Comparison of ENCODE assay signal across 8 cellular contexts in the genomic region with DNA sequence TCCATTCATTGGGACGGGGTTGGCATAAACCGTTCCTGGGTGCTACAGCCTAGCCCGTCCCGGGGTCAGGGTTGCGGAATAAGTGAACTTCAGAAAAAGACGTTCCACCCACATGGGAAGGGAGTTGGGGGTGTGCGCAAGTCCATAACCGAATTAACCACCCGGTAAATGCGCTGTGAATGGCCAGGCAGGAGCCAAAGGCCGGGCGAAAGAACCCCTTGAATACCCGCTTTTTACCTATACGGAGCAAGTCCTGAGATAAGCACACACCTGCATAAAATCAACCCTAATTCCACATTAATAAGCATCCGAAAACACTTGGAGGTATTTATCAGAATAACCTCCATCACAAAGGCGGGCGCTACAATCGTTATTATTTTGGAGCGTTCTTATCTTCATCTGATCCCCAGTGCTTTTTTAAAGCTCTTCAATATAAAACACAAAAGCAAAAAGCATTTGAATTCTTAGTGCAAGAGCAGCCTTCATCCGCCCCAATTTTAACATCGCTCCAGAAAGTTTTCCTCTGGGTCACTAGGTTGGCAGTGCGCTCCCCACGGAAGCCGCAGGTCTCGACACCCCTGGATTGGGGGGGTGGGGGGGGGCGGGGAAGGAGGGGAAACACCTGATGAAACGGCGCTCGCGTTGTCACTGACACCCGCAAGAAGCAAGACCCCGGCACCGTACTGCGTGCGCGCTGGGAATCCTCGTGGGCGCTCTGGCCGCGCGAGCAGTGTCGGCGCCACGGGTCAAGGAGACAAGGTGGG. TPM values are rescaled to one million over a fixed set of nuclear protein-coding genes. Genes with fewer than 3 reads are reported as not detected.
DNase-seq lines count a peak whose midpoint lies in the region; ATAC-seq and TF ChIP-seq lines count a peak whose summit lies in the region.

No MANE protein-coding gene starts in this region.

- H3K27me3 ChIP-seq in suprapubic skin: peaks cover 81% of the 10 kb centered on the region

- no peak for TF ChIP-seq POLR2A in suprapubic skin (IDR thresholded peaks at IDR 0.05)

- no peaks in the 10 kb centered on the region for H3K9me3 Mint-ChIP-seq in activated CD4-positive, alpha-beta T cell treated with anti-CD3 and anti-CD28 coated beads, Interleukin-2, amount 10 ng/mL, durations not matched to agents 7 days and 5 days
- peaks cover 0 to 9% (median 5%) of the 10 kb centered on the region in 6 donors for H3K9me3 Mint-ChIP-seq in immature natural killer cell

- DNase-seq in activated CD4-positive, alpha-beta T cell treated with anti-CD3 and anti-CD28 coated beads, Interleukin-2, amount 10 ng/mL, durations not matched to agents 7 days and 5 days: no peak
- no peak for DNase-seq in activated CD4-positive, alpha-beta T cell treated with anti-CD3 and anti-CD28 coated beads, Interleukin-2, amount 50 U/mL, for 48 hours
- DNase-seq in immature natural killer cell: no peak
- no peak for DNase-seq in suprapubic skin (ENCODE audit: low spot score in 2 of 2)
- DNase-seq in stimulated activated CD4-positive, alpha-beta T cell treated with anti-CD3 and anti-CD28 coated beads, Interleukin-12 subunit alpha, Interleukin-12 subunit beta, amount 100 ng/mL, for 4 hours: no peak
- DNase-seq in GM03348 (ENCODE audit: low spot score): no peak

- H3K27ac ChIP-seq in suprapubic skin: no peak overlapping the region

- peak overlapping the region; percentile 54 for H3K4me3 Mint-ChIP-seq in activated CD4-positive, alpha-beta T cell treated with anti-CD3 and anti-CD28 coated beads, Interleukin-2, amount 10 ng/mL, durations not matched to agents 7 days and 5 days
- peak overlapping the region; percentile 46 to 83 (median 62) for H3K4me3 Mint-ChIP-seq in immature natural killer cell

- no peak overlapping the region for H3K27ac Mint-ChIP-seq in activated CD4-positive, alpha-beta T cell treated with anti-CD3 and anti-CD28 coated beads, Interleukin-2, amount 10 ng/mL, durations not matched to agents 7 days and 5 days
- H3K27ac Mint-ChIP-seq in immature natural killer cell: peak overlapping the region in 1 of 6 donors; percentile 13

- H3K4me1 Mint-ChIP-seq in activated CD4-positive, alpha-beta T cell treated with anti-CD3 and anti-CD28 coated beads, Interleukin-2, amount 10 ng/mL, durations not matched to agents 7 days and 5 days: peaks cover 22% of the 10 kb centered on the region
- H3K4me1 Mint-ChIP-seq in immature natural killer cell: peaks cover 18 to 32% of the 10 kb centered on the region in 2 donors

- no peaks in the 10 kb centered on the region for H3K9me3 ChIP-seq in suprapubic skin

- peaks cover 56% of the 10 kb centered on the region for H3K4me1 ChIP-seq in suprapubic skin

- H3K36me3 Mint-ChIP-seq in activated CD4-positive, alpha-beta T cell treated with anti-CD3 and anti-CD28 coated beads, Interleukin-2, amount 10 ng/mL, durations not matched to agents 7 days and 5 days (ENCODE audit: low read depth): peaks cover 5% of the 10 kb centered on the region
- no peaks in the 10 kb centered on the region for H3K36me3 Mint-ChIP-seq in immature natural killer cell

- TF ChIP-seq EP300 in suprapubic skin (IDR thresholded peaks at IDR 0.05): no peak

- POLR2A ChIA-PET in activated CD4-positive, alpha-beta T cell treated with anti-CD3 and anti-CD28 coated beads, Interleukin-2, amount 10 ng/mL, durations not matched to agents 7 days and 5 days (lab: Charles Lee): no interaction called here

- no peak for ATAC-seq in HG03025 (IDR thresholded peaks at IDR 0.05; ENCODE audit: low FRiP score, unreplicated experiment)

- CTCF ChIA-PET in activated CD4-positive, alpha-beta T cell treated with anti-CD3 and anti-CD28 coated beads, Interleukin-2, amount 10 ng/mL, durations not matched to agents 7 days and 5 days (lab: Charles Lee): no interaction called here

- H3K27me3 Mint-ChIP-seq in activated CD4-positive, alpha-beta T cell treated with anti-CD3 and anti-CD28 coated beads, Interleukin-2, amount 10 ng/mL, durations not matched to agents 7 days and 5 days: peaks cover 67% of the 10 kb centered on the region
- peaks cover 31 to 48% (median 43%) of the 10 kb centered on the region in 3 donors for H3K27me3 Mint-ChIP-seq in immature natural killer cell (ENCODE audit: low read depth in 3 of 3)

- H3K36me3 ChIP-seq in suprapubic skin: no peaks in the 10 kb centered on the region

- TF ChIP-seq CTCF in WI38 (IDR thresholded peaks at IDR 0.05; ENCODE audit: low read depth, low read length): no peak
- TF ChIP-seq CTCF in suprapubic skin (IDR thresholded peaks at IDR 0.05): no peak

- 7% methylated on average over 44 of the region's 44 CpGs for WGBS in suprapubic skin

- H3K4me3 ChIP-seq in WI38 (ENCODE audit: low read depth, low read length): peak overlapping the region; percentile 84
- H3K4me3 ChIP-seq in suprapubic skin: peak overlapping the region; percentile 77

RNA-seq across cellular contexts. Expression of a gene that starts 1.2 kb away (rescaled TPM):
- total RNA-seq in activated CD4-positive, alpha-beta T cell treated with anti-CD3 and anti-CD28 coated beads, Interleukin-2, amount 10 ng/mL, durations not matched to agents 7 days and 5 days: under 1 TPM; 0.02 to 0.07 TPM
- under 1 TPM in 1 of 3 donors, not detected in 2; 0.07 TPM for polyA plus RNA-seq in immature natural killer cell
- 10 to 100 TPM in 1 of 4 donors, 1 to 10 TPM in 3; 2.9 to 12.1 (median 3.9) TPM for total RNA-seq in suprapubic skin
